Comparison of ENCODE assay signal across 1 cellular context in genomic region chr3:129067731-129068130, GRCh38.
A peak's percentile ranks its signal among the peaks of the same experiment; 100 is the strongest.
TF ChIP-seq lines count a peak whose summit lies in the region.

No MANE protein-coding gene starts in this region.

TF ChIP-seq in H1, 55 proteins besides CTCF, POLR2A, EP300 and RAD21:
- TF ChIP-seq TBP (IDR thresholded peaks at IDR 0.05; ENCODE audit: low read depth, low read length) (peak; percentile 18; the same call in 1 of the 2 replicates), SP1 (IDR thresholded peaks at IDR 0.05; ENCODE audit: low read depth, low read length) (0 out of 2 replicates have a peak, but pooled peaks have one; percentile 50)
